In genomic region chr14:75515631-75515999, GRCh38 we compare ENCODE assay signal across 8 cellular contexts. TPM values are rescaled to one million over a fixed set of nuclear protein-coding genes. Genes with fewer than 3 reads are reported as not detected.
A peak's percentile ranks its signal among the peaks of the same experiment; 100 is the strongest.
DNase-seq lines count a peak whose midpoint lies in the region; ATAC-seq, FAIRE-seq and TF ChIP-seq lines count a peak whose summit lies in the region.

No MANE protein-coding gene starts in this region.

- peak; percentile 41 for ATAC-seq in GM21447 (IDR thresholded peaks at IDR 0.05; ENCODE audit: unreplicated experiment)

- H3K36me3 ChIP-seq in left ventricle myocardium inferior: no peaks in the 10 kb centered on the region

- no peak for TF ChIP-seq CTCF in left ventricle myocardium inferior (IDR thresholded peaks at IDR 0.05; ENCODE audit: borderline replicate concordance)

- peaks cover 14% of the 10 kb centered on the region for H3K9me3 ChIP-seq in left ventricle myocardium inferior (replicated peaks)

- H3K27me3 ChIP-seq in left ventricle myocardium inferior (ENCODE audit: low read depth): peaks cover 15% of the 10 kb centered on the region

- DNase-seq in GDM1 (lab: John Stamatoyannopoulos, UW) (peak; percentile 11), MV-4-11 (lab: John Stamatoyannopoulos, UW) (peak; percentile 87), left ventricle myocardium inferior (no peak), NCI-H526 treated with DMSO at 0.1 percent for 48 hours (lab: John Stamatoyannopoulos, UW) (no peak), EL (no peak), GM19239 (ENCODE audit: insufficient read length, low spot score) (no peak)
- no peak for DNase-seq in activated effector memory CD4-positive, alpha-beta T cell treated with Interleukin-2 at 50 U/mL for 16 hours

- no peak for FAIRE-seq in GM19239 (lab: Jason Lieb, UNC)

- no peak overlapping the region for H3K27ac ChIP-seq in left ventricle myocardium inferior (replicated peaks)

- intact Hi-C loops in left ventricle myocardium inferior (cut with micrococcal nuclease): no loop called here

- peak overlapping the region; percentile 48 for H3K4me3 ChIP-seq in left ventricle myocardium inferior

- H3K4me1 ChIP-seq in left ventricle myocardium inferior: no peaks in the 10 kb centered on the region

RNA-seq across cellular contexts. Expression of gene BATF, which starts 6.7 kb away (rescaled TPM):
- 0.93 TPM for total RNA-seq in left ventricle myocardium inferior

Comparison
In these comparisons a context has a peak if more than half of its experiments do, and no peak if none do; other contexts are left out.
1. DNase-seq: peak in GDM1 (single experiment) and MV-4-11 (single experiment); none in left ventricle myocardium inferior (single experiment), NCI-H526 treated with DMSO at 0.1 percent for 48 hours (single experiment), EL (single experiment), activated effector memory CD4-positive, alpha-beta T cell treated with Interleukin-2 at 50 U/mL for 16 hours (single experiment) and GM19239 (single experiment).